Comparison of ENCODE assay signal across 21 cellular contexts in genomic region chr3:2929574-2929973, GRCh38.
"Had no signal": no experiment of that assay in that cellular context is flagged by ENCODE, and none has a peak within 500 bp of the region (broad histone marks: within the 10 kb centered on the region; RNA-seq: fewer than 3 reads in every experiment).

No MANE protein-coding gene starts in this region.

- H3K4me1 ChIP-seq: SJCRH30 had no signal

- H3K27ac ChIP-seq: HL-60, KMS-11, SJCRH30 had no signal

- H3K4me2 ChIP-seq: KMS-11 had no signal

- H3K4me3 ChIP-seq: K562, SJCRH30 had no signal

- H3K9me3 ChIP-seq: SJCRH30 had no signal

- H3K27me3 ChIP-seq: SJCRH30 had no signal

- H3K36me3 ChIP-seq: SJCRH30 had no signal

- DNase-seq: Kasumi-1, MM.1S, NCI-H1092 treated with DMSO at 0.1 percent for 48 hours, NCI-H1436, NCI-H187, NCI-H2029, NCI-H2081 treated with DMSO at 0.1 percent for 48 hours, NCI-H2171, NCI-H226, NCI-H446, NCI-H510A, NCI-H524 treated with DMSO at 0.1 percent for 48 hours, NCI-H69, NCI-H774, PC-3, SHP77 treated with DMSO at 0.1 percent for 48 hours, SJCRH30, T-helper 1 cell had no signal

- H3K9ac ChIP-seq: KMS-11 had no signal
